Comparison of ENCODE assay signal across 22 cellular contexts in the genomic region with DNA sequence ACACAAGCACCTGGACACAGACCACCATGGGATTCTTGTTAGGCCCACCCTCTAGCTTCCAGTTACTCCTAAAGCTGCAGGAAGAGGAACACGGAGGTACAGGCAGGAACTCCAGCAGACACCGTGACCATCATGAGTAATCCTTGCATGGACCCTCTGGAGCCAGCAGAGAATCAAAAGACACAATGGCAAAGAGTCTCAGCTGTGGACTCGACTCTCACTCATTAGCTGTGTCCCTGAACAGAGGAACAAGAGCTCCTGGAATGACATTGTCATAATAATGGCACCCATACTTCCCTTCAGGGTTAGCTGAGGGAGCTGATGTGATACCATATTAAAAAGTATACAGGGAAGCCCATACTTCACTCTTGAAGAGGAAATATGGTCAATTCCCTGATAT.
"Had no signal": no experiment of that assay in that cellular context is flagged by ENCODE, and none has a peak within 500 bp of the region (broad histone marks: within the 10 kb centered on the region; RNA-seq: fewer than 3 reads in every experiment).

No MANE protein-coding gene starts in this region.

- H3K4me3 ChIP-seq: body of pancreas had no signal

- H3K27ac ChIP-seq: body of pancreas, VCaP had no signal

- H3K4me3 Mint-ChIP-seq: activated CD4-positive, alpha-beta T cell treated with anti-CD3 and anti-CD28 coated beads, Interleukin-2, amount 10 ng/mL, durations not matched to agents 24 days and 14 days; activated CD8-positive, alpha-beta memory T cell treated with anti-CD3 and anti-CD28 coated beads, Interleukin-2, amount 10 ng/mL, durations not matched to agents 7 days and 5 days; activated naive CD4-positive, alpha-beta T cell treated with anti-CD3 and anti-CD28 coated beads, Interleukin-2, amount 50 U/mL, for 24 hours; activated T-cell treated with anti-CD3 and anti-CD28 coated beads, Interleukin-2, amount 50 U/mL, for 24 hours; activated T-helper 1 cell treated with anti-CD3 and anti-CD28 coated beads, Interleukin-12 subunit alpha, Interleukin-12 subunit beta, Interleukin-2, Interleukin-4 antibody, amounts not matched to agents 30 ng/mL and 10 ng/mL and 1 ng/mL, durations not matched to agents 14 hours and 24 hours and 36 hours; T-helper 17 cell had no signal

- H3K9me3 Mint-ChIP-seq: activated CD4-positive, alpha-beta T cell treated with anti-CD3 and anti-CD28 coated beads, Interleukin-2, amount 10 ng/mL, durations not matched to agents 24 days and 14 days; activated naive CD4-positive, alpha-beta T cell treated with anti-CD3 and anti-CD28 coated beads, Interleukin-2, amount 50 U/mL, for 24 hours; activated T-cell treated with anti-CD3 and anti-CD28 coated beads, Interleukin-2, amount 50 U/mL, for 24 hours; activated T-helper 1 cell treated with anti-CD3 and anti-CD28 coated beads, Interleukin-12 subunit alpha, Interleukin-12 subunit beta, Interleukin-2, Interleukin-4 antibody, amounts not matched to agents 30 ng/mL and 10 ng/mL and 1 ng/mL, durations not matched to agents 14 hours and 24 hours and 36 hours had no signal

- H3K27ac Mint-ChIP-seq: activated CD4-positive, alpha-beta T cell treated with anti-CD3 and anti-CD28 coated beads, Interleukin-2, amount 10 ng/mL, durations not matched to agents 24 days and 14 days; activated CD8-positive, alpha-beta memory T cell treated with anti-CD3 and anti-CD28 coated beads, Interleukin-2, amount 10 ng/mL, durations not matched to agents 7 days and 5 days; activated naive CD4-positive, alpha-beta T cell treated with anti-CD3 and anti-CD28 coated beads, Interleukin-2, amount 50 U/mL, for 24 hours; activated T-cell treated with anti-CD3 and anti-CD28 coated beads, Interleukin-2, amount 50 U/mL, for 24 hours; activated T-helper 1 cell treated with anti-CD3 and anti-CD28 coated beads, Interleukin-12 subunit alpha, Interleukin-12 subunit beta, Interleukin-2, Interleukin-4 antibody, amounts not matched to agents 30 ng/mL and 10 ng/mL and 1 ng/mL, durations not matched to agents 14 hours and 24 hours and 36 hours; T-helper 17 cell had no signal

- H3K36me3 Mint-ChIP-seq: activated CD8-positive, alpha-beta memory T cell treated with anti-CD3 and anti-CD28 coated beads, Interleukin-2, amount 10 ng/mL, durations not matched to agents 7 days and 5 days; activated naive CD4-positive, alpha-beta T cell treated with anti-CD3 and anti-CD28 coated beads, Interleukin-2, amount 50 U/mL, for 24 hours had no signal

- H3K4me1 ChIP-seq: body of pancreas had no signal

- H3K9me3 ChIP-seq: body of pancreas had no signal

- DNase-seq: activated CD4-positive, alpha-beta T cell treated with anti-CD3 and anti-CD28 coated beads, Interleukin-2, amount 10 ng/mL, durations not matched to agents 24 days and 14 days; activated CD4-positive, alpha-beta T cell treated with anti-CD3 and anti-CD28 coated beads, Interleukin-2, amount 50 U/mL, for 48 hours; activated CD8-positive, alpha-beta memory T cell treated with anti-CD3 and anti-CD28 coated beads, Interleukin-2, amount 10 ng/mL, durations not matched to agents 7 days and 5 days; activated effector memory CD4-positive, alpha-beta T cell treated with Interleukin-2 at 50 U/mL for 16 hours; activated naive CD4-positive, alpha-beta T cell; activated T-cell treated with anti-CD3 and anti-CD28 coated beads, Interleukin-2, amount 50 U/mL, for 24 hours; aorta; central memory CD4-positive, alpha-beta T cell; NCI-H1105 treated with DMSO at 0.1 percent for 48 hours; NCI-H146; NCI-H187 treated with DMSO at 0.1 percent for 48 hours; NCI-H2081 treated with DMSO at 0.1 percent for 48 hours; NCI-H446; NCI-H524; PC-3; SIG-M5; T-helper 17 cell; T-helper 9 cell had no signal

- H3K27me3 ChIP-seq: body of pancreas had no signal

- H3K27me3 Mint-ChIP-seq: activated CD4-positive, alpha-beta T cell treated with anti-CD3 and anti-CD28 coated beads, Interleukin-2, amount 10 ng/mL, durations not matched to agents 24 days and 14 days; activated CD8-positive, alpha-beta memory T cell treated with anti-CD3 and anti-CD28 coated beads, Interleukin-2, amount 10 ng/mL, durations not matched to agents 7 days and 5 days had no signal

- H3K4me1 Mint-ChIP-seq: activated CD4-positive, alpha-beta T cell treated with anti-CD3 and anti-CD28 coated beads, Interleukin-2, amount 10 ng/mL, durations not matched to agents 24 days and 14 days; activated CD8-positive, alpha-beta memory T cell treated with anti-CD3 and anti-CD28 coated beads, Interleukin-2, amount 10 ng/mL, durations not matched to agents 7 days and 5 days; activated naive CD4-positive, alpha-beta T cell treated with anti-CD3 and anti-CD28 coated beads, Interleukin-2, amount 50 U/mL, for 24 hours; T-helper 17 cell had no signal
